21 cellular contexts compared by ENCODE assay signal in the genomic region with DNA sequence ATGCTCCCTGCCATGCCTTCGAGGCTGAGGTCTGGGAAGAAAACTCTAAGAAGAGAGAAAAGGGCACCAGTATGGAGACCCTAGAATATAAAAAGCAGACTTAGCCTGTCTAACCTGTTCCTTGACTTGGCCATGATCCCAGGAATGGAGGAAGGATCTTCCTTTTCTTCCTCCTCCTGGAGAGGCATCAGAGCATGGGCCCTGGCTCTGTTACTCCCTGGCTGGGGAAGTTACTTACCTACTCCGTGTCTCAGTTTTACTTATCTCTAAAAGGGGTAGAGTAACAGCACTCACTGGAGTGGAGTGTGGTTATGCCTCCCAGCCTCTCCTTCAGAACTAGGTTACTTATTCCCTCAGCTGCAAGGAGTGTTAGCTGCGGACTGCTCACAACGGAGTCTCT.
"Had no signal": no experiment of that assay in that cellular context is flagged by ENCODE, and none has a peak within 500 bp of the region (broad histone marks: within the 10 kb centered on the region; RNA-seq: fewer than 3 reads in every experiment).

No MANE protein-coding gene starts in this region.

- ATAC-seq: activated naive CD8-positive, alpha-beta T cell treated with anti-CD3 and anti-CD28 coated beads, Interleukin-2, amount 50 U/mL, for 24 hours; gastroesophageal sphincter; heart right ventricle had no signal

- H3K27ac ChIP-seq: esophagus muscularis mucosa, gastroesophageal sphincter, heart right ventricle, left ventricle myocardium inferior, ovary, right lobe of liver, testis, upper lobe of left lung had no signal

- DNase-seq: activated CD4-positive, alpha-beta T cell treated with anti-CD3 and anti-CD28 coated beads, Interleukin-2, amount 50 U/mL, for 1 hour; activated CD4-positive, CD25-positive, alpha-beta regulatory T cell treated with anti-CD3 and anti-CD28 coated beads, Interleukin-2, amount 50 U/mL, for 72 hours; activated CD8-positive, alpha-beta memory T cell treated with anti-CD3 and anti-CD28 coated beads for 24 hours; activated CD8-positive, alpha-beta memory T cell treated with anti-CD3 and anti-CD28 coated beads, Interleukin-2, amount 50 U/mL, for 48 hours; activated effector memory CD4-positive, alpha-beta T cell treated with Interleukin-2 at 50 U/mL for 16 hours; activated naive CD4-positive, alpha-beta T cell treated with anti-CD3 and anti-CD28 coated beads, Interleukin-2, amount 10 ng/mL, durations not matched to agents 7 days and 5 days; activated naive CD8-positive, alpha-beta T cell treated with anti-CD3 and anti-CD28 coated beads, Interleukin-2, amount 50 U/mL, for 24 hours; activated T-cell treated with anti-CD3 and anti-CD28 coated beads, Interleukin-2, amount 50 U/mL, for 48 hours; anterior cingulate cortex; cortex of kidney; heart right ventricle; left ventricle myocardium inferior; naive B cell; ovary; right lobe of liver; stimulated activated CD4-positive, alpha-beta T cell treated with anti-CD3 and anti-CD28 coated beads, Interleukin-4, amount 100 ng/mL, for 1 hour; T1000; testis; upper lobe of left lung had no signal
